ENCODE assay signal across 16 cellular contexts in the genomic region with DNA sequence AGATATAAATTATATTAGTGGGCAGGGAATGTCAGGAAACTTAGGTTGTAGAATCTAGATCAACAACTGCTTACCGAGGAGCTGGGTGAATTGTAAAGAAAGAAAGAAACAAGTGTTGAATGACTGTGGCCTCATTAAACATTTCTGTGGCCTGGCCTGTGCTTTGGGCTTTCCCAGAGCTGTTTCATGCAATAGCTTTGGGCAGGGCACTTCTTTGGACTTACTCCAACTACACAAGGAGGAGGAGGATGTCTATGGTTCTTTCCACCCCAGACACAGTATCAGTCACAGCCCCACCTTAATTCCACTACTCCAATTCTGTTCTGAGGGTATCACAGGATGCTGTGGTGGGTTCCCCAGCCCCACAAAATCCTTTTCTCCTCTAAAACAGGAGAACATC. TPM values are rescaled to one million over a fixed set of nuclear protein-coding genes. Genes with fewer than 3 reads are reported as not detected.
DNase-seq lines count a peak whose midpoint lies in the region; ATAC-seq and TF ChIP-seq lines count a peak whose summit lies in the region.
"Had no signal": no experiment of that assay in that cellular context is flagged by ENCODE, and none has a peak within 500 bp of the region (broad histone marks: within the 10 kb centered on the region; RNA-seq: fewer than 3 reads in every experiment).

No MANE protein-coding gene starts in this region.

- no peak overlapping the region for H3K4me3 ChIP-seq in KMS-11 (IDR thresholded peaks at IDR 0.05; ENCODE audit: insufficient read depth, low read depth, low read length)
- no peak overlapping the region for H3K4me3 ChIP-seq in choroid plexus epithelial cell (ENCODE audit: low read depth, low read length)
- no peak overlapping the region for H3K4me3 ChIP-seq in mesenchymal stem cell (ENCODE audit: insufficient read depth in 1 of 2, low read depth in 1 of 2, low read length in 2 of 2)
- H3K4me3 ChIP-seq: BLaER1 treated with 17β-estradiol and CSF1 and Interleukin-3, amounts not matched to agents 10 nM and 100 nM; esophagus muscularis mucosa had no signal

- no peak overlapping the region for H2AK5ac ChIP-seq in mesenchymal stem cell (ENCODE audit: low read length, severe bottlenecking)

- H3K18ac ChIP-seq in mesenchymal stem cell (ENCODE audit: low read depth in 1 of 2, low read length in 2 of 2) = no peak overlapping the region

- no peaks in the 10 kb centered on the region for H4K20me1 ChIP-seq in KMS-11 (ENCODE audit: insufficient read depth)
- H4K20me1 ChIP-seq: BLaER1 treated with 17β-estradiol and CSF1 and Interleukin-3, amounts not matched to agents 10 nM and 100 nM had no signal

- H2BK15ac ChIP-seq in mesenchymal stem cell (ENCODE audit: low read depth, poor library complexity, severe bottlenecking) = no peak overlapping the region

- TF ChIP-seq CTCF in AG09319 (IDR thresholded peaks at IDR 0.05; ENCODE audit: low read depth, low read length) (no peak), KMS-11 (conservative IDR thresholded peaks at IDR 0.05; ENCODE audit: low read depth, low read length) (no peak), choroid plexus epithelial cell (conservative IDR thresholded peaks at IDR 0.05; ENCODE audit: low read depth, low read length) (no peak)

- no peak overlapping the region for H2AFZ ChIP-seq in KMS-11 (ENCODE audit: low read depth)
- H2AFZ ChIP-seq in mesenchymal stem cell (ENCODE audit: low read depth, low read length) = no peak overlapping the region

- ATAC-seq in GM21528 (IDR thresholded peaks at IDR 0.05; ENCODE audit: low FRiP score, unreplicated experiment) (no peak), HG03378 (IDR thresholded peaks at IDR 0.05; ENCODE audit: unreplicated experiment) (no peak)
- ATAC-seq: activated CD4-positive, alpha-beta T cell treated with anti-CD3 and anti-CD28 coated beads for 36 hours had no signal

- no peak overlapping the region for H4K8ac ChIP-seq in mesenchymal stem cell (ENCODE audit: low read length)

- 95% methylated on average over 1 of the region's 1 CpG for WGBS in mesenchymal stem cell

- no peak overlapping the region for H3K14ac ChIP-seq in mesenchymal stem cell (ENCODE audit: low read length in 2 of 2)

- H3K79me2 ChIP-seq in KMS-11 (ENCODE audit: insufficient read depth, low read depth) = no peaks in the 10 kb centered on the region

- H3K27ac ChIP-seq in KMS-11 (peak overlapping the region; percentile 11; the same call in 1 of the 2 replicates), mesenchymal stem cell (ENCODE audit: low read length, poor library complexity, severe bottlenecking) (no peak overlapping the region)
- H3K27ac ChIP-seq: BLaER1 treated with 17β-estradiol and CSF1 and Interleukin-3, amounts not matched to agents 10 nM and 100 nM; esophagus muscularis mucosa had no signal

- H3K9ac ChIP-seq in KMS-11 (no peak overlapping the region), mesenchymal stem cell (ENCODE audit: low read length) (no peak overlapping the region)
- H3K9ac ChIP-seq: BLaER1 treated with 17β-estradiol and CSF1 and Interleukin-3, amounts not matched to agents 10 nM and 100 nM; SK-N-SH had no signal

- H3K4me1 ChIP-seq in KMS-11 (ENCODE audit: low read depth, poor library complexity, severe bottlenecking) = peaks cover 28% of the 10 kb centered on the region
- peaks cover 13% of the 10 kb centered on the region for H3K4me1 ChIP-seq in mesenchymal stem cell (ENCODE audit: control insufficient read depth, insufficient read depth, low read depth, low read length)

- no peak overlapping the region for H3K23ac ChIP-seq in mesenchymal stem cell (ENCODE audit: low read length in 2 of 2)

- H3K4me2 ChIP-seq in KMS-11 = peak overlapping the region; percentile 44; the same call in 1 of the 2 replicates
- no peak overlapping the region for H3K4me2 ChIP-seq in mesenchymal stem cell (ENCODE audit: low read length, poor library complexity, severe bottlenecking)
- H3K4me2 ChIP-seq: BLaER1 treated with 17β-estradiol and CSF1 and Interleukin-3, amounts not matched to agents 10 nM and 100 nM; SK-N-SH had no signal

- no peak overlapping the region for H2BK12ac ChIP-seq in mesenchymal stem cell (ENCODE audit: low read length in 2 of 2)

- no peak overlapping the region for H2BK5ac ChIP-seq in mesenchymal stem cell (ENCODE audit: low read depth, low read length, poor library complexity, severe bottlenecking)

- H2BK120ac ChIP-seq in mesenchymal stem cell (ENCODE audit: low read depth, low read length) = no peak overlapping the region

- H4K91ac ChIP-seq in mesenchymal stem cell (ENCODE audit: low read length) = no peak overlapping the region

- H3K36me3 ChIP-seq in KMS-11 (ENCODE audit: insufficient read depth) (no peaks in the 10 kb centered on the region), mesenchymal stem cell (ENCODE audit: control insufficient read depth in 1 of 2, insufficient read depth in 2 of 2, low read depth in 1 of 2, low read length in 2 of 2) (peaks cover 0 to 9% of the 10 kb centered on the region in 2 experiments)
- H3K36me3 ChIP-seq: BLaER1 treated with 17β-estradiol and CSF1 and Interleukin-3, amounts not matched to agents 10 nM and 100 nM; esophagus muscularis mucosa had no signal

- DNase-seq in AG09319 (ENCODE audit: extremely low read depth, low read depth) (peak; percentile 22), choroid plexus epithelial cell (ENCODE audit: low read depth) (peak; percentile 44), mesenchymal stem cell (peak; percentile 33), ureter (ENCODE audit: low spot score) (no peak)
- DNase-seq in effector CD8-positive, alpha-beta T cell (lab: John Stamatoyannopoulos, UW) = no peak
- DNase-seq: activated CD4-positive, alpha-beta T cell treated with anti-CD3 and anti-CD28 coated beads for 36 hours; GF-D8; left cardiac atrium; NCI-H524 treated with DMSO at 0.1 percent for 48 hours; SK-N-SH; stimulated activated CD8-positive, alpha-beta memory T cell treated with anti-CD3 and anti-CD28 coated beads, Interleukin-4, amount 100 ng/mL, for 48 hours had no signal

- peaks cover 25% of the 10 kb centered on the region for H3K79me1 ChIP-seq in mesenchymal stem cell (replicated peaks; ENCODE audit: low read length, poor library complexity, severe bottlenecking)

- H3K27me3 ChIP-seq in KMS-11 (ENCODE audit: insufficient read depth, low read depth) (no peaks in the 10 kb centered on the region), mesenchymal stem cell (ENCODE audit: control insufficient read depth in 1 of 2, insufficient read depth in 1 of 2, low read length in 2 of 2) (no peaks in the 10 kb centered on the region)
- H3K27me3 ChIP-seq: BLaER1 treated with 17β-estradiol and CSF1 and Interleukin-3, amounts not matched to agents 10 nM and 100 nM; esophagus muscularis mucosa had no signal

- no peak overlapping the region for H3K4ac ChIP-seq in mesenchymal stem cell (ENCODE audit: low read depth in 1 of 2, low read length in 2 of 2)

- H3K9me3 ChIP-seq in mesenchymal stem cell (ENCODE audit: control insufficient read depth, low read length) = no peaks in the 10 kb centered on the region
- H3K9me3 ChIP-seq: BLaER1 treated with 17β-estradiol and CSF1 and Interleukin-3, amounts not matched to agents 10 nM and 100 nM; esophagus muscularis mucosa; SK-N-SH had no signal

RNA-seq across cellular contexts. Expression of a gene that starts 38.0 kb away (rescaled TPM):
- polyA plus RNA-seq in mesenchymal stem cell (2013, experiment 1 of 2) = 1.0 TPM
- polyA plus RNA-seq in mesenchymal stem cell (2013, experiment 2 of 2) = 0.90 TPM
- 2.0 TPM for total RNA-seq in ureter

Comparison
In these comparisons a context has a peak if more than half of its experiments do, and no peak if none do; other contexts are left out.
1. DNase-seq: peak in AG09319 (single experiment), choroid plexus epithelial cell (single experiment) and mesenchymal stem cell (single experiment); none in effector CD8-positive, alpha-beta T cell (single experiment) and ureter (single experiment).